1 cellular context compared by ENCODE assay signal in genomic region chr15:74443100-74443909, GRCh38.
TF ChIP-seq lines count a peak whose summit lies in the region.

No MANE protein-coding gene starts in this region.

TF ChIP-seq in HepG2, 621 proteins besides CTCF, POLR2A, EP300 and RAD21 (continued from another document and continues in another):
- TF ChIP-seq REST (IDR thresholded peaks at IDR 0.05; ENCODE audit: borderline replicate concordance in 1 of 2, low read depth in 1 of 2, low read length in 2 of 2), result peak in 1 of 2 experiments; percentile 35; a peak in 1 of 4 replicates
- peak; percentile 94 for TF ChIP-seq CREM (IDR thresholded peaks at IDR 0.05)
- TF ChIP-seq CREM (CRISPR knock-in tag; IDR thresholded peaks at IDR 0.05), result no peak
- TF ChIP-seq ZNF317 (CRISPR knock-in tag; IDR thresholded peaks at IDR 0.05), result no peak
- TF ChIP-seq GMEB2 (CRISPR knock-in tag; IDR thresholded peaks at IDR 0.05; ENCODE audit: low read depth), result 0 out of 2 replicates have a peak, but pooled peaks have one; percentile 23
- TF ChIP-seq POLR2AphosphoS5 (IDR thresholded peaks at IDR 0.05; ENCODE audit: low read depth, low read length), result no peak; the same call in 1 of the 2 replicates
- no peak for TF ChIP-seq ATAD3A (CRISPR knock-in tag; IDR thresholded peaks at IDR 0.05)
- TF ChIP-seq KDM2A (CRISPR knock-in tag; IDR thresholded peaks at IDR 0.05; ENCODE audit: borderline replicate concordance, low read depth), result peak; percentile 56
- TF ChIP-seq ZMAT3 (CRISPR knock-in tag; conservative IDR thresholded peaks at IDR 0.05), result no peak
- peak; percentile 93 for TF ChIP-seq ZMYM3 (CRISPR knock-in tag; IDR thresholded peaks at IDR 0.05)
- TF ChIP-seq FOXM1 (CRISPR knock-in tag; IDR thresholded peaks at IDR 0.05), result no peak
- TF ChIP-seq ZNF709 (CRISPR knock-in tag; IDR thresholded peaks at IDR 0.05), result no peak
- no peak for TF ChIP-seq ZNF720 (CRISPR knock-in tag; IDR thresholded peaks at IDR 0.05)
- no peak for TF ChIP-seq ATF1 (CRISPR knock-in tag; IDR thresholded peaks at IDR 0.05)
- no peak for TF ChIP-seq TRIM22 (IDR thresholded peaks at IDR 0.05)
- TF ChIP-seq, protein P1, sequence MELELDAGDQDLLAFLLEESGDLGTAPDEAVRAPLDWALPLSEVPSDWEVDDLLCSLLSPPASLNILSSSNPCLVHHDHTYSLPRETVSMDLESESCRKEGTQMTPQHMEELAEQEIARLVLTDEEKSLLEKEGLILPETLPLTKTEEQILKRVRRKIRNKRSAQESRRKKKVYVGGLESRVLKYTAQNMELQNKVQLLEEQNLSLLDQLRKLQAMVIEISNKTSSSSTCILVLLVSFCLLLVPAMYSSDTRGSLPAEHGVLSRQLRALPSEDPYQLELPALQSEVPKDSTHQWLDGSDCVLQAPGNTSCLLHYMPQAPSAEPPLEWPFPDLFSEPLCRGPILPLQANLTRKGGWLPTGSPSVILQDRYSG (CRISPR knock-in tag; IDR thresholded peaks at IDR 0.05), result no peak
- peak; percentile 98 for TF ChIP-seq HMG20B (CRISPR knock-in tag; conservative IDR thresholded peaks at IDR 0.05)
- no peak for TF ChIP-seq ZNF383 (CRISPR knock-in tag; IDR thresholded peaks at IDR 0.05; ENCODE audit: borderline replicate concordance)
- TF ChIP-seq ZNF674 (CRISPR knock-in tag; IDR thresholded peaks at IDR 0.05; ENCODE audit: low read depth), result no peak
- peak; percentile 89 for TF ChIP-seq FOXK2 (IDR thresholded peaks at IDR 0.05)
- TF ChIP-seq, protein P2, sequence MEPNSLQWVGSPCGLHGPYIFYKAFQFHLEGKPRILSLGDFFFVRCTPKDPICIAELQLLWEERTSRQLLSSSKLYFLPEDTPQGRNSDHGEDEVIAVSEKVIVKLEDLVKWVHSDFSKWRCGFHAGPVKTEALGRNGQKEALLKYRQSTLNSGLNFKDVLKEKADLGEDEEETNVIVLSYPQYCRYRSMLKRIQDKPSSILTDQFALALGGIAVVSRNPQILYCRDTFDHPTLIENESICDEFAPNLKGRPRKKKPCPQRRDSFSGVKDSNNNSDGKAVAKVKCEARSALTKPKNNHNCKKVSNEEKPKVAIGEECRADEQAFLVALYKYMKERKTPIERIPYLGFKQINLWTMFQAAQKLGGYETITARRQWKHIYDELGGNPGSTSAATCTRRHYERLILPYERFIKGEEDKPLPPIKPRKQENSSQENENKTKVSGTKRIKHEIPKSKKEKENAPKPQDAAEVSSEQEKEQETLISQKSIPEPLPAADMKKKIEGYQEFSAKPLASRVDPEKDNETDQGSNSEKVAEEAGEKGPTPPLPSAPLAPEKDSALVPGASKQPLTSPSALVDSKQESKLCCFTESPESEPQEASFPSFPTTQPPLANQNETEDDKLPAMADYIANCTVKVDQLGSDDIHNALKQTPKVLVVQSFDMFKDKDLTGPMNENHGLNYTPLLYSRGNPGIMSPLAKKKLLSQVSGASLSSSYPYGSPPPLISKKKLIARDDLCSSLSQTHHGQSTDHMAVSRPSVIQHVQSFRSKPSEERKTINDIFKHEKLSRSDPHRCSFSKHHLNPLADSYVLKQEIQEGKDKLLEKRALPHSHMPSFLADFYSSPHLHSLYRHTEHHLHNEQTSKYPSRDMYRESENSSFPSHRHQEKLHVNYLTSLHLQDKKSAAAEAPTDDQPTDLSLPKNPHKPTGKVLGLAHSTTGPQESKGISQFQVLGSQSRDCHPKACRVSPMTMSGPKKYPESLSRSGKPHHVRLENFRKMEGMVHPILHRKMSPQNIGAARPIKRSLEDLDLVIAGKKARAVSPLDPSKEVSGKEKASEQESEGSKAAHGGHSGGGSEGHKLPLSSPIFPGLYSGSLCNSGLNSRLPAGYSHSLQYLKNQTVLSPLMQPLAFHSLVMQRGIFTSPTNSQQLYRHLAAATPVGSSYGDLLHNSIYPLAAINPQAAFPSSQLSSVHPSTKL (CRISPR knock-in tag; IDR thresholded peaks at IDR 0.05), result peak; percentile 89
- 0 out of 2 replicates have a peak, but pooled peaks have one; percentile 73 for TF ChIP-seq ZSCAN9 (CRISPR knock-in tag; IDR thresholded peaks at IDR 0.05; ENCODE audit: borderline replicate concordance)
- TF ChIP-seq, protein P3, sequence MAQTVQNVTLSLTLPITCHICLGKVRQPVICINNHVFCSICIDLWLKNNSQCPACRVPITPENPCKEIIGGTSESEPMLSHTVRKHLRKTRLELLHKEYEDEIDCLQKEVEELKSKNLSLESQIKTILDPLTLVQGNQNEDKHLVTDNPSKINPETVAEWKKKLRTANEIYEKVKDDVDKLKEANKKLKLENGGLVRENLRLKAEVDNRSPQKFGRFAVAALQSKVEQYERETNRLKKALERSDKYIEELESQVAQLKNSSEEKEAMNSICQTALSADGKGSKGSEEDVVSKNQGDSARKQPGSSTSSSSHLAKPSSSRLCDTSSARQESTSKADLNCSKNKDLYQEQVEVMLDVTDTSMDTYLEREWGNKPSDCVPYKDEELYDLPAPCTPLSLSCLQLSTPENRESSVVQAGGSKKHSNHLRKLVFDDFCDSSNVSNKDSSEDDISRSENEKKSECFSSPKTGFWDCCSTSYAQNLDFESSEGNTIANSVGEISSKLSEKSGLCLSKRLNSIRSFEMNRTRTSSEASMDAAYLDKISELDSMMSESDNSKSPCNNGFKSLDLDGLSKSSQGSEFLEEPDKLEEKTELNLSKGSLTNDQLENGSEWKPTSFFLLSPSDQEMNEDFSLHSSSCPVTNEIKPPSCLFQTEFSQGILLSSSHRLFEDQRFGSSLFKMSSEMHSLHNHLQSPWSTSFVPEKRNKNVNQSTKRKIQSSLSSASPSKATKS (CRISPR knock-in tag; IDR thresholded peaks at IDR 0.05), result no peak
- TF ChIP-seq GATAD2A (CRISPR knock-in tag; IDR thresholded peaks at IDR 0.05), result peak; percentile 92
- TF ChIP-seq GATA4 (IDR thresholded peaks at IDR 0.05; ENCODE audit: borderline replicate concordance, low read depth), result peak; percentile 90
- no peak for TF ChIP-seq NFYB (CRISPR knock-in tag; IDR thresholded peaks at IDR 0.05)
- peak; percentile 76 for TF ChIP-seq ETV5 (CRISPR knock-in tag; IDR thresholded peaks at IDR 0.05; ENCODE audit: borderline replicate concordance)
- TF ChIP-seq RBM22 (optimal IDR thresholded peaks at IDR 0.05; ENCODE audit: low read length), result no peak
- peak; percentile 94 for TF ChIP-seq RARA (CRISPR knock-in tag; IDR thresholded peaks at IDR 0.05)
- TF ChIP-seq, protein P4, sequence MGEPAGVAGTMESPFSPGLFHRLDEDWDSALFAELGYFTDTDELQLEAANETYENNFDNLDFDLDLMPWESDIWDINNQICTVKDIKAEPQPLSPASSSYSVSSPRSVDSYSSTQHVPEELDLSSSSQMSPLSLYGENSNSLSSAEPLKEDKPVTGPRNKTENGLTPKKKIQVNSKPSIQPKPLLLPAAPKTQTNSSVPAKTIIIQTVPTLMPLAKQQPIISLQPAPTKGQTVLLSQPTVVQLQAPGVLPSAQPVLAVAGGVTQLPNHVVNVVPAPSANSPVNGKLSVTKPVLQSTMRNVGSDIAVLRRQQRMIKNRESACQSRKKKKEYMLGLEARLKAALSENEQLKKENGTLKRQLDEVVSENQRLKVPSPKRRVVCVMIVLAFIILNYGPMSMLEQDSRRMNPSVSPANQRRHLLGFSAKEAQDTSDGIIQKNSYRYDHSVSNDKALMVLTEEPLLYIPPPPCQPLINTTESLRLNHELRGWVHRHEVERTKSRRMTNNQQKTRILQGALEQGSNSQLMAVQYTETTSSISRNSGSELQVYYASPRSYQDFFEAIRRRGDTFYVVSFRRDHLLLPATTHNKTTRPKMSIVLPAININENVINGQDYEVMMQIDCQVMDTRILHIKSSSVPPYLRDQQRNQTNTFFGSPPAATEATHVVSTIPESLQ (CRISPR knock-in tag; conservative IDR thresholded peaks at IDR 0.05), result no peak
- TF ChIP-seq, protein P5, sequence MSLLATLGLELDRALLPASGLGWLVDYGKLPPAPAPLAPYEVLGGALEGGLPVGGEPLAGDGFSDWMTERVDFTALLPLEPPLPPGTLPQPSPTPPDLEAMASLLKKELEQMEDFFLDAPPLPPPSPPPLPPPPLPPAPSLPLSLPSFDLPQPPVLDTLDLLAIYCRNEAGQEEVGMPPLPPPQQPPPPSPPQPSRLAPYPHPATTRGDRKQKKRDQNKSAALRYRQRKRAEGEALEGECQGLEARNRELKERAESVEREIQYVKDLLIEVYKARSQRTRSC (CRISPR knock-in tag; IDR thresholded peaks at IDR 0.05; ENCODE audit: low read depth), result no peak
- TF ChIP-seq ZNF607 (CRISPR knock-in tag; IDR thresholded peaks at IDR 0.05; ENCODE audit: borderline replicate concordance), result no peak; the same call in 1 of the 2 replicates
- TF ChIP-seq ZNF501 (CRISPR knock-in tag; IDR thresholded peaks at IDR 0.05), result no peak
- TF ChIP-seq KLF13 (CRISPR knock-in tag; IDR thresholded peaks at IDR 0.05), result no peak
- no peak for TF ChIP-seq PAF1 (CRISPR knock-in tag; IDR thresholded peaks at IDR 0.05)
- TF ChIP-seq HDAC2 (CRISPR knock-in tag; IDR thresholded peaks at IDR 0.05), result peak; percentile 97
- TF ChIP-seq USF2 (IDR thresholded peaks at IDR 0.05; ENCODE audit: low read depth, low read length), result no peak
- TF ChIP-seq USF2 (CRISPR knock-in tag; IDR thresholded peaks at IDR 0.05; ENCODE audit: borderline replicate concordance), result no peak
- TF ChIP-seq ELF3 (CRISPR knock-in tag; IDR thresholded peaks at IDR 0.05), result peak; percentile 63; the same call in 1 of the 2 replicates
- TF ChIP-seq ZNF652 (CRISPR knock-in tag; IDR thresholded peaks at IDR 0.05; ENCODE audit: borderline replicate concordance, low read depth), result 0 out of 2 replicates have a peak, but pooled peaks have one; percentile 10
- no peak for TF ChIP-seq ZXDC (CRISPR knock-in tag; IDR thresholded peaks at IDR 0.05)
